18 cellular contexts compared by ENCODE assay signal in genomic region chr10:123527122-123527521, GRCh38.
"Had no signal": no experiment of that assay in that cellular context is flagged by ENCODE, and none has a peak within 500 bp of the region (broad histone marks: within the 10 kb centered on the region; RNA-seq: fewer than 3 reads in every experiment).

No MANE protein-coding gene starts in this region.

- H3K27ac ChIP-seq: psoas muscle, right lobe of liver, suprapubic skin, uterus, VCaP had no signal

- H3K4me3 Mint-ChIP-seq: activated naive CD4-positive, alpha-beta T cell treated with anti-CD3 and anti-CD28 coated beads, Interleukin-2, amount 50 U/mL, for 24 hours; brain; endodermal cell; immature natural killer cell; nephron; T-cell had no signal

- H3K36me3 Mint-ChIP-seq: activated naive CD4-positive, alpha-beta T cell treated with anti-CD3 and anti-CD28 coated beads, Interleukin-2, amount 50 U/mL, for 24 hours; brain; immature natural killer cell had no signal

- H3K4me1 ChIP-seq: psoas muscle, right lobe of liver, suprapubic skin, uterus had no signal

- DNase-seq: erythroblast; hypothalamus; immature natural killer cell; left colon; mesenchymal stem cell; psoas muscle; right lobe of liver; stimulated activated CD4-positive, alpha-beta T cell treated with anti-CD3 and anti-CD28 coated beads, Interleukin-2, amount 100 ng/mL, for 24 hours; stimulated activated naive CD4-positive, alpha-beta T cell treated with Interleukin-2 at 50 U/mL for 16 hours; T-cell; T1000; uterus had no signal

- H3K4me1 Mint-ChIP-seq: activated naive CD4-positive, alpha-beta T cell treated with anti-CD3 and anti-CD28 coated beads, Interleukin-2, amount 50 U/mL, for 24 hours; brain; endodermal cell; immature natural killer cell; nephron; T-cell had no signal

- H3K9me3 ChIP-seq: psoas muscle, right lobe of liver, suprapubic skin, uterus had no signal

- H3K4me3 ChIP-seq: psoas muscle, right lobe of liver, suprapubic skin, uterus had no signal

- ATAC-seq: left colon, psoas muscle, T-cell had no signal

- H3K27me3 ChIP-seq: right lobe of liver, uterus had no signal

- H3K36me3 ChIP-seq: right lobe of liver, suprapubic skin, uterus had no signal

- H3K27ac Mint-ChIP-seq: activated naive CD4-positive, alpha-beta T cell treated with anti-CD3 and anti-CD28 coated beads, Interleukin-2, amount 50 U/mL, for 24 hours; brain; endodermal cell; immature natural killer cell; nephron; T-cell had no signal
